ENCODE assay signal across 8 cellular contexts in genomic region chr14:103056322-103057027, GRCh38. TPM values are rescaled to one million over a fixed set of nuclear protein-coding genes. Genes with fewer than 3 reads are reported as not detected.
DNase-seq lines count a peak whose midpoint lies in the region; ATAC-seq, FAIRE-seq and TF ChIP-seq lines count a peak whose summit lies in the region.

No MANE protein-coding gene starts in this region.

- H3K27me3 ChIP-seq in bronchial epithelial cell (ENCODE audit: control insufficient read depth, insufficient read depth, low read length) = no peaks in the 10 kb centered on the region
- no peaks in the 10 kb centered on the region for H3K27me3 ChIP-seq in kidney epithelial cell (ENCODE audit: control insufficient read depth, insufficient read depth, low read length)
- no peaks in the 10 kb centered on the region for H3K27me3 ChIP-seq in stomach smooth muscle (ENCODE audit: control insufficient read depth in 1 of 2, insufficient read depth in 2 of 2, low read length in 2 of 2)

- DNase-seq in activated naive CD4-positive, alpha-beta T cell treated with anti-CD3 and anti-CD28 coated beads for 36 hours = peak; percentile 18
- no peak for DNase-seq in activated naive CD4-positive, alpha-beta T cell (lab: John Stamatoyannopoulos, UW)
- DNase-seq in NCI-H2171 treated with DMSO at 0.1 percent for 48 hours (lab: John Stamatoyannopoulos, UW) = peak; percentile 50
- peak; percentile 30 for DNase-seq in bronchial epithelial cell (ENCODE audit: low read depth)
- DNase-seq in kidney epithelial cell (ENCODE audit: low read depth) = no peak
- DNase-seq in cerebellum (ENCODE audit: low spot score) = no peak

- H3K36me3 Mint-ChIP-seq in activated naive CD4-positive, alpha-beta T cell treated with anti-CD3 and anti-CD28 coated beads for 36 hours (ENCODE audit: low read depth) = no peaks in the 10 kb centered on the region

- peak overlapping the region; percentile 66 to 78 for H3K9ac ChIP-seq in stomach smooth muscle (ENCODE audit: low read length in 2 of 2)

- H3K4me1 ChIP-seq in stomach smooth muscle (ENCODE audit: control insufficient read depth, insufficient read depth, low read length) = peaks cover 29% of the 10 kb centered on the region

- no peaks in the 10 kb centered on the region for H3K9me3 Mint-ChIP-seq in activated naive CD4-positive, alpha-beta T cell treated with anti-CD3 and anti-CD28 coated beads for 36 hours

- no peak overlapping the region for H3K27ac Mint-ChIP-seq in activated naive CD4-positive, alpha-beta T cell treated with anti-CD3 and anti-CD28 coated beads for 36 hours

- H3K4me3 ChIP-seq in bronchial epithelial cell (ENCODE audit: low read depth, low read length) (peak overlapping the region; percentile 98), kidney epithelial cell (ENCODE audit: low read depth, low read length) (peak overlapping the region; percentile 99), stomach smooth muscle (ENCODE audit: low read length in 2 of 2) (peak overlapping the region; percentile 76 to 87)

- H3K4me1 Mint-ChIP-seq in activated naive CD4-positive, alpha-beta T cell treated with anti-CD3 and anti-CD28 coated beads for 36 hours (ENCODE audit: low read depth) = peaks cover 8% of the 10 kb centered on the region

- ATAC-seq in GM18502 (IDR thresholded peaks at IDR 0.05; ENCODE audit: poor library complexity, unreplicated experiment) = no peak

- peaks cover 3% of the 10 kb centered on the region for H3K36me3 ChIP-seq in bronchial epithelial cell (ENCODE audit: control insufficient read depth, insufficient read depth, low read length)
- no peaks in the 10 kb centered on the region for H3K36me3 ChIP-seq in kidney epithelial cell (ENCODE audit: control insufficient read depth, insufficient read depth, low read length)
- H3K36me3 ChIP-seq in stomach smooth muscle (ENCODE audit: control insufficient read depth in 2 of 2, insufficient read depth in 2 of 2, low read length in 2 of 2) = no peaks in the 10 kb centered on the region

- TF ChIP-seq CTCF in bronchial epithelial cell (IDR thresholded peaks at IDR 0.05; ENCODE audit: insufficient read depth, low read length, severe bottlenecking) (no peak), kidney epithelial cell (IDR thresholded peaks at IDR 0.05; ENCODE audit: insufficient read depth, low read length, poor library complexity, severe bottlenecking) (no peak)

- peaks cover 24% of the 10 kb centered on the region for H3K27me3 Mint-ChIP-seq in activated naive CD4-positive, alpha-beta T cell treated with anti-CD3 and anti-CD28 coated beads for 36 hours (ENCODE audit: low read depth)

- H3K4me3 Mint-ChIP-seq in activated naive CD4-positive, alpha-beta T cell treated with anti-CD3 and anti-CD28 coated beads for 36 hours = peak overlapping the region; percentile 74

- no peaks in the 10 kb centered on the region for H3K9me3 ChIP-seq in stomach smooth muscle (ENCODE audit: control insufficient read depth in 2 of 2, low read length in 2 of 2)

- intact Hi-C loops in activated naive CD4-positive, alpha-beta T cell treated with anti-CD3 and anti-CD28 coated beads for 36 hours (cut with micrococcal nuclease) = no loop called here

- no peak for FAIRE-seq in bronchial epithelial cell (lab: Jason Lieb, UNC)

- peak overlapping the region; percentile 55 for H3K27ac ChIP-seq in stomach smooth muscle (ENCODE audit: low read length)

- CTCF ChIA-PET in activated naive CD4-positive, alpha-beta T cell treated with anti-CD3 and anti-CD28 coated beads for 36 hours (lab: Charles Lee) = interaction anchor here (1.2 kb wide), 1 partner anchor 48 kb away, joined by 4 read pairs; no protein-coding TSS in a partner anchor

RNA-seq across cellular contexts. Expression of gene CDC42BPB, which starts 0.9 kb away (rescaled TPM):
- 1 to 10 TPM; 2.5 to 3.2 TPM for total RNA-seq in activated naive CD4-positive, alpha-beta T cell treated with anti-CD3 and anti-CD28 coated beads for 36 hours
- 55.0 and 85.6 TPM in 2 replicates for total RNA-seq in bronchial epithelial cell
- total RNA-seq in kidney epithelial cell = 147 and 167 TPM in 2 replicates
- 102 TPM for total RNA-seq in cerebellum

RNA-seq across cellular contexts. Expression of gene LBHD2, which starts 27.5 kb away (rescaled TPM):
- total RNA-seq in activated naive CD4-positive, alpha-beta T cell treated with anti-CD3 and anti-CD28 coated beads for 36 hours = not detected
- total RNA-seq in bronchial epithelial cell = not detected in 2 replicates
- not detected in 2 replicates for total RNA-seq in kidney epithelial cell
- not detected for total RNA-seq in cerebellum

RNA-seq across cellular contexts. Expression of gene EXOC3L4, which starts 38.0 kb away (rescaled TPM):
- not detected for total RNA-seq in activated naive CD4-positive, alpha-beta T cell treated with anti-CD3 and anti-CD28 coated beads for 36 hours
- total RNA-seq in bronchial epithelial cell (0.26 TPM in 1 of 2 replicates, not detected in the other), kidney epithelial cell (0.34 and 0.46 TPM in 2 replicates), cerebellum (0.36 TPM)

Comparison
In these comparisons a context has a peak if more than half of its experiments do, and no peak if none do; other contexts are left out.
1. DNase-seq: peak in activated naive CD4-positive, alpha-beta T cell treated with anti-CD3 and anti-CD28 coated beads for 36 hours (single experiment), NCI-H2171 treated with DMSO at 0.1 percent for 48 hours (single experiment) and bronchial epithelial cell (single experiment); none in activated naive CD4-positive, alpha-beta T cell (0 of 4), kidney epithelial cell (single experiment) and cerebellum (single experiment).
2. RNA of gene CDC42BPB, which starts 0.9 kb away (total RNA-seq): 147 to 167 TPM in kidney epithelial cell, 102 TPM in cerebellum (single experiment) and 55.0 to 85.6 TPM in bronchial epithelial cell; 2.5 to 3.2 TPM in activated naive CD4-positive, alpha-beta T cell treated with anti-CD3 and anti-CD28 coated beads for 36 hours; every median in the first group is over 10 times any median in the second.
3. Peak in every context shown above with its lines, with median percentiles within 50 percentile points of each other: H3K4me3 ChIP-seq.